Comparison of ENCODE assay signal across 2 cellular contexts in the genomic region with DNA sequence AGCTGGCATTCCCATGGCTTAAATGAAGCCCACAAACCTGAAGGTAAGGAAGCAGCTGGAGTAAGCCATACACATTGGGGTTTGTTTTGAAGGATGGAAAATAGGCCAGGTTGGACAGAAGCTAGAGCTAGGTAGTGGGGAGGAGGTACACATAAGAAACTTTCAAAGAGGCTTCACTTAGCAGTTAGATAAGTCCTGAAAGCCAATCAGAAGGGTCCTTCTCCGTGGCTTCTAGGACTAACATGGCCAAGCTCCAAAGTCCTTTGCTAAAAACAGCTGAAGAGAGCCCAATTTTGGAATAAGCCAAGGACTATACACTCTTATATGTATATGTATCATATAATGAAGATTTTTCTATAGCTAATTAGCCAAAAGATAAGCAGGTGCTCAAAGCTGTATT.
TF ChIP-seq lines count a peak whose summit lies in the region.

No MANE protein-coding gene starts in this region.

TF ChIP-seq in GM23338, 12 proteins besides CTCF, POLR2A, EP300 and RAD21 (continued from another document):
- TF ChIP-seq, protein P1, sequence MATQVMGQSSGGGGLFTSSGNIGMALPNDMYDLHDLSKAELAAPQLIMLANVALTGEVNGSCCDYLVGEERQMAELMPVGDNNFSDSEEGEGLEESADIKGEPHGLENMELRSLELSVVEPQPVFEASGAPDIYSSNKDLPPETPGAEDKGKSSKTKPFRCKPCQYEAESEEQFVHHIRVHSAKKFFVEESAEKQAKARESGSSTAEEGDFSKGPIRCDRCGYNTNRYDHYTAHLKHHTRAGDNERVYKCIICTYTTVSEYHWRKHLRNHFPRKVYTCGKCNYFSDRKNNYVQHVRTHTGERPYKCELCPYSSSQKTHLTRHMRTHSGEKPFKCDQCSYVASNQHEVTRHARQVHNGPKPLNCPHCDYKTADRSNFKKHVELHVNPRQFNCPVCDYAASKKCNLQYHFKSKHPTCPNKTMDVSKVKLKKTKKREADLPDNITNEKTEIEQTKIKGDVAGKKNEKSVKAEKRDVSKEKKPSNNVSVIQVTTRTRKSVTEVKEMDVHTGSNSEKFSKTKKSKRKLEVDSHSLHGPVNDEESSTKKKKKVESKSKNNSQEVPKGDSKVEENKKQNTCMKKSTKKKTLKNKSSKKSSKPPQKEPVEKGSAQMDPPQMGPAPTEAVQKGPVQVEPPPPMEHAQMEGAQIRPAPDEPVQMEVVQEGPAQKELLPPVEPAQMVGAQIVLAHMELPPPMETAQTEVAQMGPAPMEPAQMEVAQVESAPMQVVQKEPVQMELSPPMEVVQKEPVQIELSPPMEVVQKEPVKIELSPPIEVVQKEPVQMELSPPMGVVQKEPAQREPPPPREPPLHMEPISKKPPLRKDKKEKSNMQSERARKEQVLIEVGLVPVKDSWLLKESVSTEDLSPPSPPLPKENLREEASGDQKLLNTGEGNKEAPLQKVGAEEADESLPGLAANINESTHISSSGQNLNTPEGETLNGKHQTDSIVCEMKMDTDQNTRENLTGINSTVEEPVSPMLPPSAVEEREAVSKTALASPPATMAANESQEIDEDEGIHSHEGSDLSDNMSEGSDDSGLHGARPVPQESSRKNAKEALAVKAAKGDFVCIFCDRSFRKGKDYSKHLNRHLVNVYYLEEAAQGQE (IDR thresholded peaks at IDR 0.05; ENCODE audit: unreplicated experiment) = no peak
- TF ChIP-seq NANOG (IDR thresholded peaks at IDR 0.05; ENCODE audit: borderline replicate concordance) (no peak), JUNB (IDR thresholded peaks at IDR 0.05; ENCODE audit: unreplicated experiment) (no peak), EZH2 (IDR thresholded peaks at IDR 0.05; ENCODE audit: low read depth, unreplicated experiment) (no peak)

TF ChIP-seq in WTC11, 78 proteins besides CTCF, POLR2A, EP300 and RAD21 (continued from another document):
- TF ChIP-seq, protein P2, sequence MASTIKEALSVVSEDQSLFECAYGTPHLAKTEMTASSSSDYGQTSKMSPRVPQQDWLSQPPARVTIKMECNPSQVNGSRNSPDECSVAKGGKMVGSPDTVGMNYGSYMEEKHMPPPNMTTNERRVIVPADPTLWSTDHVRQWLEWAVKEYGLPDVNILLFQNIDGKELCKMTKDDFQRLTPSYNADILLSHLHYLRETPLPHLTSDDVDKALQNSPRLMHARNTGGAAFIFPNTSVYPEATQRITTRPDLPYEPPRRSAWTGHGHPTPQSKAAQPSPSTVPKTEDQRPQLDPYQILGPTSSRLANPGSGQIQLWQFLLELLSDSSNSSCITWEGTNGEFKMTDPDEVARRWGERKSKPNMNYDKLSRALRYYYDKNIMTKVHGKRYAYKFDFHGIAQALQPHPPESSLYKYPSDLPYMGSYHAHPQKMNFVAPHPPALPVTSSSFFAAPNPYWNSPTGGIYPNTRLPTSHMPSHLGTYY (CRISPR knock-in tag; IDR thresholded peaks at IDR 0.05) = no peak
- TF ChIP-seq ZNF317 (CRISPR knock-in tag; IDR thresholded peaks at IDR 0.05; ENCODE audit: borderline replicate concordance, low read depth) = no peak
- no peak for TF ChIP-seq RELA (CRISPR knock-in tag; IDR thresholded peaks at IDR 0.05; ENCODE audit: borderline replicate concordance)
- no peak for TF ChIP-seq ZNF138 (CRISPR knock-in tag; conservative IDR thresholded peaks at IDR 0.05)
- no peak for TF ChIP-seq IRF2 (CRISPR knock-in tag; IDR thresholded peaks at IDR 0.05; ENCODE audit: borderline replicate concordance, low read depth)
- no peak for TF ChIP-seq ZBTB21 (CRISPR knock-in tag; IDR thresholded peaks at IDR 0.05; ENCODE audit: borderline replicate concordance)
- no peak for TF ChIP-seq FOXK1 (CRISPR knock-in tag; IDR thresholded peaks at IDR 0.05)
- TF ChIP-seq HMGA2 (CRISPR knock-in tag; IDR thresholded peaks at IDR 0.05) = no peak
- TF ChIP-seq, protein P3, sequence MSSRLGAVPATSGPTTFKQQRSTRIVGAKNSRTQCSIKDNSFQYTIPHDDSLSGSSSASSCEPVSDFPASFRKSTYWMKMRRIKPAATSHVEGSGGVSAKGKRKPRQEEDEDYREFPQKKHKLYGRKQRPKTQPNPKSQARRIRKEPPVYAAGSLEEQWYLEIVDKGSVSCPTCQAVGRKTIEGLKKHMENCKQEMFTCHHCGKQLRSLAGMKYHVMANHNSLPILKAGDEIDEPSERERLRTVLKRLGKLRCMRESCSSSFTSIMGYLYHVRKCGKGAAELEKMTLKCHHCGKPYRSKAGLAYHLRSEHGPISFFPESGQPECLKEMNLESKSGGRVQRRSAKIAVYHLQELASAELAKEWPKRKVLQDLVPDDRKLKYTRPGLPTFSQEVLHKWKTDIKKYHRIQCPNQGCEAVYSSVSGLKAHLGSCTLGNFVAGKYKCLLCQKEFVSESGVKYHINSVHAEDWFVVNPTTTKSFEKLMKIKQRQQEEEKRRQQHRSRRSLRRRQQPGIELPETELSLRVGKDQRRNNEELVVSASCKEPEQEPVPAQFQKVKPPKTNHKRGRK (CRISPR knock-in tag; IDR thresholded peaks at IDR 0.05; ENCODE audit: borderline replicate concordance) = no peak
- TF ChIP-seq NR2C2 (CRISPR knock-in tag; IDR thresholded peaks at IDR 0.05) = no peak
